20 cellular contexts compared by ENCODE assay signal in genomic region chr6:20178327-20178726, GRCh38.
"Had no signal": no experiment of that assay in that cellular context is flagged by ENCODE, and none has a peak within 500 bp of the region (broad histone marks: within the 10 kb centered on the region; RNA-seq: fewer than 3 reads in every experiment).

No MANE protein-coding gene starts in this region.

- DNase-seq: activated CD4-positive, alpha-beta T cell treated with anti-CD3 and anti-CD28 coated beads for 4 hours; activated CD8-positive, alpha-beta memory T cell treated with anti-CD3 and anti-CD28 coated beads, Interleukin-2, amount 50 U/mL, for 48 hours; activated CD8-positive, alpha-beta T cell treated with anti-CD3 and anti-CD28 coated beads for 36 hours; activated T-cell treated with anti-CD3 and anti-CD28 coated beads, Interleukin-2, amount 50 U/mL, for 1 hour; aorta; caudate nucleus; NCI-H1048; NCI-H146; NCI-H187 treated with DMSO at 0.1 percent for 48 hours; NCI-H2081 treated with DMSO at 0.1 percent for 48 hours; NCI-H446; NCI-H524; NCI-H748 treated with DMSO at 0.1 percent for 48 hours; SIG-M5; T-helper 17 cell; T-helper 9 cell had no signal

- H3K9ac ChIP-seq: KMS-11 had no signal

- H3K36me3 ChIP-seq: breast epithelium had no signal

- H3K27ac ChIP-seq: breast epithelium, KMS-11 had no signal

- H3K4me3 ChIP-seq: breast epithelium had no signal

- ATAC-seq: activated CD4-positive, CD25-positive, alpha-beta regulatory T cell treated with anti-CD3 and anti-CD28 coated beads, Interleukin-2, amount 50 U/mL, for 24 hours; activated CD8-positive, alpha-beta T cell treated with anti-CD3 and anti-CD28 coated beads for 36 hours; T-helper 17 cell had no signal

- FAIRE-seq: TTC549 had no signal

- H3K4me2 ChIP-seq: KMS-11 had no signal

- H3K9me3 ChIP-seq: breast epithelium had no signal

- H3K27me3 ChIP-seq: breast epithelium had no signal
